ENCODE assay signal across 10 cellular contexts in genomic region chr11:9717040-9717357, GRCh38. TPM values are rescaled to one million over a fixed set of nuclear protein-coding genes. Genes with fewer than 3 reads are reported as not detected.
A peak's percentile ranks its signal among the peaks of the same experiment; 100 is the strongest.
DNase-seq lines count a peak whose midpoint lies in the region; TF ChIP-seq lines count a peak whose summit lies in the region.
"Had no signal": no experiment of that assay in that cellular context is flagged by ENCODE, and none has a peak within 500 bp of the region (broad histone marks: within the 10 kb centered on the region; RNA-seq: fewer than 3 reads in every experiment).

No MANE protein-coding gene starts in this region.

- no peak for TF ChIP-seq EP300 in esophagus muscularis mucosa (IDR thresholded peaks at IDR 0.05)

- no peak overlapping the region for H3K4me3 Mint-ChIP-seq in activated T-cell treated with anti-CD3 and anti-CD28 coated beads, Interleukin-2, amount 50 U/mL, for 24 hours

- H3K36me3 ChIP-seq in PC-9 (ENCODE audit: low read depth) (no peaks in the 10 kb centered on the region), esophagus muscularis mucosa (peaks cover 0 to 20% (median 6%) of the 10 kb centered on the region in 4 donors), subcutaneous abdominal adipose tissue (ENCODE audit: control insufficient read depth in 5 of 5, insufficient read depth in 5 of 5, low read length in 5 of 5) (peaks cover 0 to 7% (median 4%) of the 10 kb centered on the region in 5 donors)

- H3K4me3 ChIP-seq in PC-9 (no peak overlapping the region), esophagus muscularis mucosa (no peak overlapping the region), subcutaneous abdominal adipose tissue (ENCODE audit: low read depth in 1 of 5, low read length in 5 of 5) (no peak overlapping the region)

- WGBS in esophagus muscularis mucosa, result 56% methylated on average over 3 of the region's 3 CpGs

- no peaks in the 10 kb centered on the region for H3K9me3 ChIP-seq in PC-9 (ENCODE audit: insufficient read depth, low read depth)
- no peaks in the 10 kb centered on the region for H3K9me3 ChIP-seq in esophagus muscularis mucosa
- no peaks in the 10 kb centered on the region for H3K9me3 ChIP-seq in subcutaneous abdominal adipose tissue (ENCODE audit: control insufficient read depth in 5 of 5, low read length in 5 of 5)

- no peaks in the 10 kb centered on the region for H3K9me2 ChIP-seq in PC-9 (ENCODE audit: insufficient read depth)

- no peaks in the 10 kb centered on the region for H4K20me1 ChIP-seq in PC-9 (ENCODE audit: insufficient read depth)

- peaks cover 28% of the 10 kb centered on the region for H3K4me1 Mint-ChIP-seq in activated T-cell treated with anti-CD3 and anti-CD28 coated beads, Interleukin-2, amount 50 U/mL, for 24 hours (ENCODE audit: low read depth)

- H3K4me1 ChIP-seq in PC-9 (replicated peaks; ENCODE audit: insufficient read depth) (peaks cover 5% of the 10 kb centered on the region; the same call in 1 of the 2 replicates), esophagus muscularis mucosa (peaks cover 37 to 79% (median 70%) of the 10 kb centered on the region in 4 donors), subcutaneous abdominal adipose tissue (ENCODE audit: control insufficient read depth in 5 of 5, insufficient read depth in 5 of 5, low read length in 5 of 5) (peaks cover 0 to 50% (median 28%) of the 10 kb centered on the region in 5 donors)

- CTCF ChIA-PET in PC-9 (lab: Charles Lee), result interaction anchor here (0.6 kb wide), 1 partner anchor 591 kb away, joined by 3 read pairs; no protein-coding TSS in a partner anchor

- H3K27me3 ChIP-seq in PC-9 (ENCODE audit: insufficient read depth, low read depth) (no peaks in the 10 kb centered on the region), esophagus muscularis mucosa (no peaks in the 10 kb centered on the region), subcutaneous abdominal adipose tissue (ENCODE audit: control insufficient read depth in 5 of 5, insufficient read depth in 4 of 5, low read length in 5 of 5) (no peaks in the 10 kb centered on the region)

- TF ChIP-seq POLR2A in esophagus muscularis mucosa (IDR thresholded peaks at IDR 0.05; ENCODE audit: low read depth), result no peak

- POLR2A ChIA-PET in PC-9 (lab: Charles Lee; ENCODE audit: unreplicated experiment), result no interaction called here

- no peaks in the 10 kb centered on the region for H3K27me3 Mint-ChIP-seq in activated T-cell treated with anti-CD3 and anti-CD28 coated beads, Interleukin-2, amount 50 U/mL, for 24 hours
- H3K27me3 Mint-ChIP-seq: progenitor cell of endocrine pancreas had no signal

- peak overlapping the region; percentile 35 for H3K27ac Mint-ChIP-seq in activated T-cell treated with anti-CD3 and anti-CD28 coated beads, Interleukin-2, amount 50 U/mL, for 24 hours
- H3K27ac Mint-ChIP-seq: progenitor cell of endocrine pancreas had no signal

- no peak overlapping the region for H3K4me2 ChIP-seq in PC-9

- TF ChIP-seq CTCF in PC-9 (conservative IDR thresholded peaks at IDR 0.05), result no peak
- no peak for TF ChIP-seq CTCF in esophagus muscularis mucosa (IDR thresholded peaks at IDR 0.05)

- intact Hi-C loops in PC-9 (cut with micrococcal nuclease; ENCODE audit: unreplicated experiment), result no loop called here
- intact Hi-C loops in esophagus muscularis mucosa (cut with DNase I), result no loop called here

- peaks cover 9% of the 10 kb centered on the region for H3K36me3 Mint-ChIP-seq in activated T-cell treated with anti-CD3 and anti-CD28 coated beads, Interleukin-2, amount 50 U/mL, for 24 hours (ENCODE audit: low read depth)

- DNase-seq in activated T-cell treated with anti-CD3 and anti-CD28 coated beads, Interleukin-2, amount 50 U/mL, for 24 hours, result no peak
- DNase-seq in activated T-cell treated with anti-CD3 and anti-CD28 coated beads, Interleukin-2, amount 50 U/mL, for 48 hours, result no peak
- DNase-seq in PC-9, result no peak
- DNase-seq in esophagus muscularis mucosa (ENCODE audit: extremely low spot score), result no peak
- DNase-seq in middle frontal gyrus (ENCODE audit: extremely low spot score, low spot score), result no peak
- no peak for DNase-seq in superior temporal gyrus (ENCODE audit: extremely low spot score)
- DNase-seq in NCI-H2107 treated with DMSO at 0.1 percent for 48 hours (lab: John Stamatoyannopoulos, UW; ENCODE audit: unreplicated experiment), result no peak
- DNase-seq: NCI-H2081 treated with DMSO at 0.1 percent for 48 hours had no signal

- H3K27ac ChIP-seq in PC-9, result peak overlapping the region; percentile 29; the same call in 1 of the 2 replicates
- H3K27ac ChIP-seq in esophagus muscularis mucosa (replicated peaks in 1 of 4), result peak overlapping the region; percentile 55 to 66 (median 63)
- H3K27ac ChIP-seq in subcutaneous abdominal adipose tissue (ENCODE audit: low read depth, low read length), result peak overlapping the region; percentile 50

- BruUV-seq in PC-9 (replicated peaks; lab: Mats Ljungman, UMichigan), result no TSS peak

- peaks cover 3% of the 10 kb centered on the region for H3K9me3 Mint-ChIP-seq in activated T-cell treated with anti-CD3 and anti-CD28 coated beads, Interleukin-2, amount 50 U/mL, for 24 hours

- H3K79me2 ChIP-seq in PC-9 (ENCODE audit: low read depth), result no peaks in the 10 kb centered on the region

- peaks cover 3% of the 10 kb centered on the region; the same call in 1 of the 2 replicates for H3F3A ChIP-seq in PC-9 (ENCODE audit: insufficient read depth, low read depth)

- H3K9ac ChIP-seq in subcutaneous abdominal adipose tissue (ENCODE audit: low read length in 5 of 5), result no peak overlapping the region

- no peak overlapping the region for H2AFZ ChIP-seq in PC-9

RNA-seq across cellular contexts. Expression of gene SWAP70, which starts 53.1 kb away (rescaled TPM):
- total RNA-seq in PC-9 (2021) (13.3 and 18.6 TPM in 2 replicates), esophagus muscularis mucosa (10 to 100 TPM; 37.8 to 54.9 (median 46.5) TPM)
